19 cellular contexts compared by ENCODE assay signal in genomic region chrX:20347486-20347885, GRCh38.
DNase-seq lines count a peak whose midpoint lies in the region; ATAC-seq, FAIRE-seq and TF ChIP-seq lines count a peak whose summit lies in the region.
"Had no signal": no experiment of that assay in that cellular context is flagged by ENCODE, and none has a peak within 500 bp of the region (broad histone marks: within the 10 kb centered on the region; RNA-seq: fewer than 3 reads in every experiment).

No MANE protein-coding gene starts in this region.

- no peak for ATAC-seq in GM21390 (IDR thresholded peaks at IDR 0.05; ENCODE audit: unreplicated experiment)
- ATAC-seq in gastroesophageal sphincter = no peak

- no peak for TF ChIP-seq CTCF in D721Med (IDR thresholded peaks at IDR 0.05; ENCODE audit: insufficient read depth, missing control alignments)
- TF ChIP-seq CTCF in gastroesophageal sphincter (IDR thresholded peaks at IDR 0.05) = no peak

- H3K9me3 ChIP-seq in muscle layer of colon (ENCODE audit: low read length) = no peaks in the 10 kb centered on the region
- H3K9me3 ChIP-seq in gastroesophageal sphincter = no peaks in the 10 kb centered on the region

- no peaks in the 10 kb centered on the region for H3K27me3 ChIP-seq in muscle layer of colon (ENCODE audit: control insufficient read depth in 1 of 2, insufficient read depth in 2 of 2, low read length in 2 of 2)
- no peaks in the 10 kb centered on the region for H3K27me3 ChIP-seq in gastroesophageal sphincter
- H3K27me3 ChIP-seq: BLaER1 had no signal

- no peak for TF ChIP-seq EP300 in gastroesophageal sphincter (IDR thresholded peaks at IDR 0.05)

- H3K27ac ChIP-seq in muscle layer of colon (ENCODE audit: low read depth, low read length) (peak overlapping the region; percentile 12), gastroesophageal sphincter (no peak overlapping the region)
- H3K27ac ChIP-seq: BLaER1, KMS-11 had no signal

- no peak for FAIRE-seq in D721Med (lab: Jason Lieb, UNC)
- FAIRE-seq: H54 had no signal

- peak; percentile 4 for DNase-seq in EL
- DNase-seq in NCI-H2227 treated with DMSO at 0.1 percent for 48 hours (lab: John Stamatoyannopoulos, UW) = peak; percentile 60
- peak; percentile 11 for DNase-seq in fibroblast of gingiva (ENCODE audit: low read depth)
- DNase-seq in D721Med (ENCODE audit: insufficient read length, low spot score) = no peak
- no peak for DNase-seq in stimulated activated naive CD4-positive, alpha-beta T cell treated with Interleukin-2 at 50 U/mL for 16 hours (lab: John Stamatoyannopoulos, UW)
- DNase-seq: CD8-positive, alpha-beta memory T cell; DND-41; GF-D8; HFFc6; NCI-H1436; NCI-H2029 treated with DMSO at 0.1 percent for 48 hours; NCI-H524 treated with DMSO at 0.1 percent for 48 hours; SHP77 treated with DMSO at 0.1 percent for 48 hours had no signal

- 24 to 62% methylated on average over 4 to 5 of the region's 5 CpGs for WGBS in gastroesophageal sphincter (ENCODE audit: low coverage in 1 of 2), 2 donors

- H3K9ac ChIP-seq in muscle layer of colon (ENCODE audit: low read length) = no peak overlapping the region
- H3K9ac ChIP-seq: BLaER1, KMS-11 had no signal

- no peaks in the 10 kb centered on the region for H3K4me1 ChIP-seq in muscle layer of colon (ENCODE audit: insufficient read depth, low read length)
- H3K4me1 ChIP-seq in gastroesophageal sphincter = no peaks in the 10 kb centered on the region
- H3K4me1 ChIP-seq: BLaER1 had no signal

- H3K4me3 ChIP-seq in muscle layer of colon (ENCODE audit: low read depth in 1 of 2, low read length in 2 of 2) = no peak overlapping the region
- no peak overlapping the region for H3K4me3 ChIP-seq in gastroesophageal sphincter
- H3K4me3 ChIP-seq: BLaER1 had no signal

- no peaks in the 10 kb centered on the region for H3K36me3 ChIP-seq in muscle layer of colon (ENCODE audit: insufficient read depth, low read length)
- H3K36me3 ChIP-seq in gastroesophageal sphincter = no peaks in the 10 kb centered on the region
- H3K36me3 ChIP-seq: BLaER1 had no signal

- no peak for TF ChIP-seq POLR2A in gastroesophageal sphincter (IDR thresholded peaks at IDR 0.05)

Comparison
In these comparisons a context has a peak if more than half of its experiments do, and no peak if none do; other contexts are left out.
1. DNase-seq: peak in EL (single experiment), NCI-H2227 treated with DMSO at 0.1 percent for 48 hours (single experiment) and fibroblast of gingiva (single experiment); none in D721Med (single experiment) and stimulated activated naive CD4-positive, alpha-beta T cell treated with Interleukin-2 at 50 U/mL for 16 hours (single experiment).